9 cellular contexts compared by ENCODE assay signal in genomic region chr17:80270836-80271235, GRCh38. TPM values are rescaled to one million over a fixed set of nuclear protein-coding genes. Genes with fewer than 3 reads are reported as not detected.
DNase-seq lines count a peak whose midpoint lies in the region; ATAC-seq, FAIRE-seq and TF ChIP-seq lines count a peak whose summit lies in the region.
"Had no signal": no experiment of that assay in that cellular context is flagged by ENCODE, and none has a peak within 500 bp of the region (broad histone marks: within the 10 kb centered on the region; RNA-seq: fewer than 3 reads in every experiment).

No MANE protein-coding gene starts in this region.

- no peak overlapping the region for H3K27ac ChIP-seq in mesenchymal stem cell (ENCODE audit: low read length, poor library complexity, severe bottlenecking)
- no peak overlapping the region for H3K27ac ChIP-seq in kidney (ENCODE audit: low read depth in 2 of 2, low read length in 2 of 2)
- H3K27ac ChIP-seq: Peyer's patch had no signal

- 73% methylated on average over 4 of the region's 4 CpGs for WGBS in mesenchymal stem cell

- no peak for TF ChIP-seq CTCF in Caco-2 (IDR thresholded peaks at IDR 0.05; ENCODE audit: insufficient read depth in 1 of 2, low read depth in 1 of 2, low read length in 1 of 2, severe bottlenecking in 1 of 2, unreplicated experiment in 1 of 2)
- no peak for TF ChIP-seq CTCF in omental fat pad (IDR thresholded peaks at IDR 0.05)
- TF ChIP-seq CTCF in kidney (IDR thresholded peaks at IDR 0.05; ENCODE audit: borderline replicate concordance, extremely low read depth, insufficient read depth), result no peak

- H2BK120ac ChIP-seq in mesenchymal stem cell (ENCODE audit: low read depth, low read length), result no peak overlapping the region

- no peak for FAIRE-seq in GM12891 (lab: Jason Lieb, UNC)
- no peak for FAIRE-seq in kidney (lab: Jason Lieb, UNC)

- H2AK5ac ChIP-seq in mesenchymal stem cell (ENCODE audit: low read length, severe bottlenecking), result no peak overlapping the region

- no peak overlapping the region for H4K91ac ChIP-seq in mesenchymal stem cell (ENCODE audit: low read length)

- H3K9ac ChIP-seq in mesenchymal stem cell (ENCODE audit: low read length), result no peak overlapping the region
- no peak overlapping the region for H3K9ac ChIP-seq in kidney (ENCODE audit: low read length in 2 of 2)

- no peak overlapping the region for H2BK15ac ChIP-seq in mesenchymal stem cell (ENCODE audit: low read depth, poor library complexity, severe bottlenecking)

- TF ChIP-seq POLR2A in GM12891 (IDR thresholded peaks at IDR 0.05; ENCODE audit: low read depth, low read length), result no peak

- H3K27me3 Mint-ChIP-seq in Caco-2 (ENCODE audit: insufficient read depth, unreplicated experiment), result no peaks in the 10 kb centered on the region

- H3K27me3 ChIP-seq in Caco-2 (replicated peaks; ENCODE audit: control insufficient read depth, insufficient read depth, low read length) (no peaks in the 10 kb centered on the region), mesenchymal stem cell (ENCODE audit: control insufficient read depth in 1 of 2, insufficient read depth in 1 of 2, low read length in 2 of 2) (no peaks in the 10 kb centered on the region)
- H3K27me3 ChIP-seq: Peyer's patch had no signal

- no peak overlapping the region for H2BK12ac ChIP-seq in mesenchymal stem cell (ENCODE audit: low read length in 2 of 2)

- no peak for ATAC-seq in HG03097 (IDR thresholded peaks at IDR 0.05; ENCODE audit: low FRiP score, unreplicated experiment)
- no peak for ATAC-seq in omental fat pad (ENCODE audit: low FRiP score)

- no peak overlapping the region for H2AFZ ChIP-seq in mesenchymal stem cell (ENCODE audit: low read depth, low read length)

- no peak overlapping the region for H3K4me2 ChIP-seq in mesenchymal stem cell (ENCODE audit: low read length, poor library complexity, severe bottlenecking)

- no peak overlapping the region for H3K27ac Mint-ChIP-seq in Caco-2 (ENCODE audit: unreplicated experiment)

- no peak overlapping the region for H4K8ac ChIP-seq in mesenchymal stem cell (ENCODE audit: low read length)

- H3K4me1 Mint-ChIP-seq in Caco-2 (ENCODE audit: low read depth, unreplicated experiment), result no peaks in the 10 kb centered on the region

- no peak overlapping the region for H3K23ac ChIP-seq in mesenchymal stem cell (ENCODE audit: low read length in 2 of 2)

- H3K79me1 ChIP-seq in mesenchymal stem cell (replicated peaks; ENCODE audit: low read length, poor library complexity, severe bottlenecking), result peaks cover 33% of the 10 kb centered on the region

- H3K9me3 ChIP-seq in Caco-2 (no peaks in the 10 kb centered on the region), mesenchymal stem cell (ENCODE audit: control insufficient read depth, low read length) (no peaks in the 10 kb centered on the region), kidney (ENCODE audit: control insufficient read depth in 1 of 2, low read length in 2 of 2) (no peaks in the 10 kb centered on the region)
- H3K9me3 ChIP-seq: Peyer's patch had no signal

- H3K14ac ChIP-seq in mesenchymal stem cell (ENCODE audit: low read length in 2 of 2), result no peak overlapping the region

- DNase-seq in Caco-2 (peak; percentile 69 to 78), NCI-H526 treated with DMSO at 0.1 percent for 48 hours (lab: John Stamatoyannopoulos, UW) (peak; percentile 13), mesenchymal stem cell (peak; percentile 31), omental fat pad (ENCODE audit: low spot score) (no peak), GM12891 (ENCODE audit: insufficient read length, low spot score) (no peak), kidney (no peak)
- peak; percentile 62 for DNase-seq in activated naive CD4-positive, alpha-beta T cell treated with anti-CD3 and anti-CD28 coated beads, Interleukin-2, amount 50 U/mL, for 16 hours
- DNase-seq: Peyer's patch had no signal

- intact Hi-C loops in Caco-2 (cut with micrococcal nuclease; ENCODE audit: unreplicated experiment) (no loop called here), kidney (cut with DNase I) (no loop called here)

- H3K4me1 ChIP-seq in Caco-2 (no peaks in the 10 kb centered on the region), mesenchymal stem cell (ENCODE audit: control insufficient read depth, insufficient read depth, low read depth, low read length) (peaks cover 4% of the 10 kb centered on the region), kidney (ENCODE audit: control insufficient read depth in 1 of 2, insufficient read depth in 1 of 2, low read depth in 1 of 2, low read length in 2 of 2) (peaks cover 10 to 16% of the 10 kb centered on the region in 2 donors)

- H3K9me3 Mint-ChIP-seq in Caco-2 (ENCODE audit: unreplicated experiment), result no peaks in the 10 kb centered on the region

- no peak overlapping the region for H3K4me3 Mint-ChIP-seq in Caco-2 (ENCODE audit: unreplicated experiment)

- no peak overlapping the region for H3K4me3 ChIP-seq in Caco-2 (ENCODE audit: low read depth, low read length)
- no peak overlapping the region for H3K4me3 ChIP-seq in mesenchymal stem cell (ENCODE audit: insufficient read depth in 1 of 2, low read depth in 1 of 2, low read length in 2 of 2)
- H3K4me3 ChIP-seq in kidney (ENCODE audit: low read length in 2 of 2), result no peak overlapping the region
- H3K4me3 ChIP-seq: Peyer's patch had no signal

- H2BK5ac ChIP-seq in mesenchymal stem cell (ENCODE audit: low read depth, low read length, poor library complexity, severe bottlenecking), result no peak overlapping the region

- no peak overlapping the region for H3K4ac ChIP-seq in mesenchymal stem cell (ENCODE audit: low read depth in 1 of 2, low read length in 2 of 2)

- H3K18ac ChIP-seq in mesenchymal stem cell (ENCODE audit: low read depth in 1 of 2, low read length in 2 of 2), result no peak overlapping the region

- H3K36me3 Mint-ChIP-seq in Caco-2 (ENCODE audit: insufficient read depth, unreplicated experiment), result peaks cover 28% of the 10 kb centered on the region

- CTCF ChIA-PET in Caco-2 (lab: Charles Lee), result no interaction called here

- BruUV-seq in Caco-2 (replicated peaks; lab: Mats Ljungman, UMichigan), result no TSS peak

- H3K36me3 ChIP-seq in Caco-2 (ENCODE audit: control insufficient read depth, insufficient read depth, low read length) (no peaks in the 10 kb centered on the region), mesenchymal stem cell (ENCODE audit: control insufficient read depth in 1 of 2, insufficient read depth in 2 of 2, low read depth in 1 of 2, low read length in 2 of 2) (peaks cover 39 to 56% of the 10 kb centered on the region in 2 experiments), kidney (ENCODE audit: control insufficient read depth in 1 of 2, insufficient read depth in 2 of 2, low read length in 2 of 2) (peaks cover 4 to 16% of the 10 kb centered on the region in 2 donors)

- POLR2A ChIA-PET in Caco-2 (lab: Charles Lee), result no interaction called here

TF ChIP-seq in GM12891, 5 proteins besides CTCF, POLR2A, EP300 and RAD21:
- no peak for TF ChIP-seq SPI1 (IDR thresholded peaks at IDR 0.05; ENCODE audit: low read depth, low read length)
- TF ChIP-seq TAF1 (IDR thresholded peaks at IDR 0.05; ENCODE audit: low read depth, low read length), result no peak
- no peak for TF ChIP-seq POU2F2 (IDR thresholded peaks at IDR 0.05; ENCODE audit: low read depth, low read length)
- TF ChIP-seq PAX5 (IDR thresholded peaks at IDR 0.05; ENCODE audit: insufficient read depth, low read length, severe bottlenecking), result no peak
- TF ChIP-seq POLR2AphosphoS5 (IDR thresholded peaks at IDR 0.05; ENCODE audit: low read depth, low read length), result no peak

RNA-seq across cellular contexts. Expression of gene RNF213, which starts 10.2 kb away (rescaled TPM):
- total RNA-seq in Caco-2 (2022), result 61.4 and 70.5 TPM in 2 replicates
- polyA plus RNA-seq in mesenchymal stem cell (2013, experiment 1 of 2), result 21.7 TPM
- 18.9 TPM for polyA plus RNA-seq in mesenchymal stem cell (2013, experiment 2 of 2)
- total RNA-seq in omental fat pad, result 100 to 1,000 TPM in 2 of 4 donors, 10 to 100 TPM in 2; 83.6 to 205 (median 103) TPM
- polyA plus RNA-seq in GM12891 (2012; ENCODE audit: low read depth, missing spikeins), result 55.7 TPM
- total RNA-seq in kidney, result 276 TPM
- 43.4 TPM for polyA plus RNA-seq in kidney (ENCODE audit: insufficient read depth, low read depth, low replicate concordance)

RNA-seq across cellular contexts. Expression of gene SLC26A11, which starts 50.6 kb away (rescaled TPM):
- total RNA-seq in Caco-2 (2022) (37.1 and 46.0 TPM in 2 replicates), omental fat pad (10 to 100 TPM in 3 of 4 donors, 1 to 10 TPM in 1; 9.1 to 18.9 (median 11.3) TPM), kidney (24.5 TPM)
- 16.2 TPM for polyA plus RNA-seq in mesenchymal stem cell (2013, experiment 1 of 2)
- 15.6 TPM for polyA plus RNA-seq in mesenchymal stem cell (2013, experiment 2 of 2)
- 1.9 TPM for polyA plus RNA-seq in GM12891 (2012; ENCODE audit: low read depth, missing spikeins)
- 11.3 TPM for polyA plus RNA-seq in kidney (ENCODE audit: insufficient read depth, low read depth, low replicate concordance)

RNA-seq across cellular contexts. Expression of gene SGSH, which starts 50.7 kb away (rescaled TPM):
- total RNA-seq in Caco-2 (2022), result 39.5 and 42.8 TPM in 2 replicates
- polyA plus RNA-seq in mesenchymal stem cell (2013, experiment 1 of 2), result 59.2 TPM
- polyA plus RNA-seq in mesenchymal stem cell (2013, experiment 2 of 2), result 59.8 TPM
- total RNA-seq in omental fat pad, result 10 to 100 TPM; 16.2 to 32.2 (median 28.0) TPM
- 14.0 TPM for polyA plus RNA-seq in GM12891 (2012; ENCODE audit: low read depth, missing spikeins)
- total RNA-seq in kidney, result 63.2 TPM
- 25.9 TPM for polyA plus RNA-seq in kidney (ENCODE audit: insufficient read depth, low read depth, low replicate concordance)

Comparison
In these comparisons a context has a peak if more than half of its experiments do, and no peak if none do; other contexts are left out.
1. DNase-seq: peak in Caco-2 (2 of 2), NCI-H526 treated with DMSO at 0.1 percent for 48 hours (single experiment), activated naive CD4-positive, alpha-beta T cell treated with anti-CD3 and anti-CD28 coated beads, Interleukin-2, amount 50 U/mL, for 16 hours (single experiment) and mesenchymal stem cell (single experiment); none in omental fat pad (single experiment), GM12891 (single experiment) and kidney (single experiment).